ENCODE assay signal across 17 cellular contexts in genomic region chrX:103811858-103812257, GRCh38. TPM values are rescaled to one million over a fixed set of nuclear protein-coding genes. Genes with fewer than 3 reads are reported as not detected.
DNase-seq lines count a peak whose midpoint lies in the region.
"Had no signal": no experiment of that assay in that cellular context is flagged by ENCODE, and none has a peak within 500 bp of the region (broad histone marks: within the 10 kb centered on the region; RNA-seq: fewer than 3 reads in every experiment).

No MANE protein-coding gene starts in this region.

- DNase-seq in M059J (ENCODE audit: low read depth) (peak; percentile 31), SW480 (ENCODE audit: low spot score) (peak; percentile 23), islet precursor cell (peak; percentile 71), renal cortical epithelial cell (ENCODE audit: low read depth) (peak; percentile 2), HUDEP-2 (lab: John Stamatoyannopoulos, UW; ENCODE audit: unreplicated experiment in 76 of 76) (no peak), NCI-H1105 (lab: John Stamatoyannopoulos, UW) (no peak), NCI-H187 (lab: John Stamatoyannopoulos, UW) (no peak)
- DNase-seq: C1 segment of cervical spinal cord; Caco-2; CD4-positive, CD25-positive, alpha-beta regulatory T cell; CD8-positive, alpha-beta T cell; DMS153; DND-41; H7; HCEC 1CT had no signal

RNA-seq across cellular contexts. Expression of gene RAB9B, which starts 20.2 kb away (rescaled TPM):
- total RNA-seq in M059J (2014; rRNA removed; shearing (Covaris generic)): 3.2 and 5.5 TPM in 2 replicates
- 1.9 and 3.4 TPM in 2 replicates for total RNA-seq in renal cortical epithelial cell

RNA-seq across cellular contexts. Expression of gene PLP1, which starts 35.2 kb away (rescaled TPM):
- total RNA-seq in M059J (2014; rRNA removed; shearing (Covaris generic)): not detected in 2 replicates
- 0.17 TPM in 1 of 2 replicates, not detected in the other for total RNA-seq in renal cortical epithelial cell
- total RNA-seq: A172; A673; CD4-positive, CD25-positive, alpha-beta regulatory T cell; CD8-positive, alpha-beta T cell had no signal

Comparison
In these comparisons a context has a peak if more than half of its experiments do, and no peak if none do; other contexts are left out.
1. DNase-seq: peak in M059J (single experiment), SW480 (single experiment), islet precursor cell (single experiment) and renal cortical epithelial cell (single experiment); none in HUDEP-2 (0 of 76), NCI-H1105 (single experiment) and NCI-H187 (0 of 2).